ENCODE assay signal across 8 cellular contexts in genomic region chr19:49118565-49119410, GRCh38. TPM values are rescaled to one million over a fixed set of nuclear protein-coding genes. Genes with fewer than 3 reads are reported as not detected.
A peak's percentile ranks its signal among the peaks of the same experiment; 100 is the strongest.
DNase-seq lines count a peak whose midpoint lies in the region; ATAC-seq and TF ChIP-seq lines count a peak whose summit lies in the region.

TSS of gene C19orf73 (minus strand) at chr19:49119143. CDS start at chr19:49119022, 121 bp downstream.

- H3K27me3 ChIP-seq in SU-DHL-6 (ENCODE audit: low read length): no peaks in the 10 kb centered on the region

- no peaks in the 10 kb centered on the region for H3K9me3 ChIP-seq in SU-DHL-6 (ENCODE audit: insufficient read depth, low read length)

- H3K27ac Mint-ChIP-seq in activated naive CD8-positive, alpha-beta T cell treated with anti-CD3 and anti-CD28 coated beads, Interleukin-2, amount 50 U/mL, for 24 hours: peak within 1 kb of the TSS; percentile 76
- H3K27ac Mint-ChIP-seq in type B pancreatic cell: peak within 1 kb of the TSS; percentile 86

- H3K9ac ChIP-seq in SU-DHL-6 (ENCODE audit: low read length): peak within 1 kb of the TSS; percentile 74

- H3K27ac ChIP-seq in SU-DHL-6 (ENCODE audit: low read depth, low read length): peak within 1 kb of the TSS; percentile 65

- peak within 1 kb of the TSS; percentile 81 for H3K4me3 Mint-ChIP-seq in activated naive CD8-positive, alpha-beta T cell treated with anti-CD3 and anti-CD28 coated beads, Interleukin-2, amount 50 U/mL, for 24 hours
- H3K4me3 Mint-ChIP-seq in type B pancreatic cell: peak within 1 kb of the TSS; percentile 87

- H3F3A ChIP-seq in SU-DHL-6 (ENCODE audit: insufficient read depth): peaks cover 7% of the 10 kb centered on the region; the same call in 1 of the 2 replicates

- no peaks in the 10 kb centered on the region for H3K9me3 Mint-ChIP-seq in activated naive CD8-positive, alpha-beta T cell treated with anti-CD3 and anti-CD28 coated beads, Interleukin-2, amount 50 U/mL, for 24 hours
- no peaks in the 10 kb centered on the region for H3K9me3 Mint-ChIP-seq in type B pancreatic cell

- peak; percentile 71 for ATAC-seq in HG02759 (IDR thresholded peaks at IDR 0.05; ENCODE audit: unreplicated experiment)
- peak; percentile 80 for ATAC-seq in activated naive CD8-positive, alpha-beta T cell treated with anti-CD3 and anti-CD28 coated beads, Interleukin-2, amount 50 U/mL, for 24 hours

- H4K20me1 ChIP-seq in SU-DHL-6 (ENCODE audit: low read depth, low read length): no peaks in the 10 kb centered on the region

- H3K27me3 Mint-ChIP-seq in activated naive CD8-positive, alpha-beta T cell treated with anti-CD3 and anti-CD28 coated beads, Interleukin-2, amount 50 U/mL, for 24 hours: peaks cover 9% of the 10 kb centered on the region
- H3K27me3 Mint-ChIP-seq in type B pancreatic cell: peaks cover 21% of the 10 kb centered on the region

- intact Hi-C loops in cardiac septum (cut with DNase I): loop anchor here (2.0 kb wide), 1 partner anchor 32 kb away; no protein-coding TSS in a partner anchor
- intact Hi-C loops in posterior cingulate gyrus (cut with DNase I): no loop called here

- peak within 1 kb of the TSS; percentile 55 for H2AFZ ChIP-seq in SU-DHL-6 (ENCODE audit: low read depth, low read length, severe bottlenecking)

- 0 out of 2 replicates have a peak, but pooled peaks have one; percentile 5 for TF ChIP-seq CTCF in GM12875 (IDR thresholded peaks at IDR 0.05; ENCODE audit: borderline replicate concordance, insufficient read depth, low read depth, low read length)
- TF ChIP-seq CTCF in SU-DHL-6 (IDR thresholded peaks at IDR 0.05; ENCODE audit: insufficient read depth, low read length, poor library complexity, severe bottlenecking): no peak
- peak; percentile 38 for TF ChIP-seq CTCF in type B pancreatic cell (conservative IDR thresholded peaks at IDR 0.05)

- H3K4me1 Mint-ChIP-seq in activated naive CD8-positive, alpha-beta T cell treated with anti-CD3 and anti-CD28 coated beads, Interleukin-2, amount 50 U/mL, for 24 hours: peaks cover 27% of the 10 kb centered on the region
- peaks cover 23% of the 10 kb centered on the region for H3K4me1 Mint-ChIP-seq in type B pancreatic cell (ENCODE audit: unreplicated experiment)

- no peaks in the 10 kb centered on the region for H3K9me2 ChIP-seq in SU-DHL-6 (replicated peaks; ENCODE audit: insufficient read depth, low read length)

- DNase-seq in NCI-H128 (lab: John Stamatoyannopoulos, UW; ENCODE audit: unreplicated experiment) (peak; percentile 89), cardiac septum (ENCODE audit: low spot score) (peak; percentile 97), posterior cingulate gyrus (peak; percentile 92 to 100 (median 97)), type B pancreatic cell (ENCODE audit: extremely low spot score, unreplicated experiment) (peak; percentile 97)
- peak; percentile 96 for DNase-seq in activated naive CD8-positive, alpha-beta T cell treated with anti-CD3 and anti-CD28 coated beads, Interleukin-2, amount 50 U/mL, for 24 hours

- H3K4me2 ChIP-seq in SU-DHL-6 (ENCODE audit: low read depth, low read length, poor library complexity, severe bottlenecking): peak within 1 kb of the TSS; percentile 89

- H3K4me3 ChIP-seq in GM12875 (ENCODE audit: low read depth, low read length) (peak within 1 kb of the TSS; percentile 71), SU-DHL-6 (ENCODE audit: insufficient read depth, low read length, poor library complexity, severe bottlenecking) (peak within 1 kb of the TSS; percentile 66)

- H3K79me2 ChIP-seq in SU-DHL-6 (ENCODE audit: insufficient read depth, low read length): no peaks in the 10 kb centered on the region

- H3K36me3 Mint-ChIP-seq in activated naive CD8-positive, alpha-beta T cell treated with anti-CD3 and anti-CD28 coated beads, Interleukin-2, amount 50 U/mL, for 24 hours (ENCODE audit: low read depth): no peaks in the 10 kb centered on the region
- no peaks in the 10 kb centered on the region for H3K36me3 Mint-ChIP-seq in type B pancreatic cell

- no peaks in the 10 kb centered on the region for H3K36me3 ChIP-seq in SU-DHL-6 (ENCODE audit: low read length)

RNA-seq across cellular contexts. Expression of gene C19orf73, which starts in this region (rescaled TPM):
- total RNA-seq in cardiac septum (1.0 TPM), type B pancreatic cell (ENCODE audit: low replicate concordance) (2.3 and 2.6 TPM in 2 replicates)

Comparison
In these comparisons a context has a peak if more than half of its experiments do, and no peak if none do; other contexts are left out.
1. Peak in every context shown above with its lines: DNase-seq, ATAC-seq, H3K4me3 ChIP-seq and H3K27ac ChIP-seq.